ENCODE assay signal across 17 cellular contexts in the genomic region with DNA sequence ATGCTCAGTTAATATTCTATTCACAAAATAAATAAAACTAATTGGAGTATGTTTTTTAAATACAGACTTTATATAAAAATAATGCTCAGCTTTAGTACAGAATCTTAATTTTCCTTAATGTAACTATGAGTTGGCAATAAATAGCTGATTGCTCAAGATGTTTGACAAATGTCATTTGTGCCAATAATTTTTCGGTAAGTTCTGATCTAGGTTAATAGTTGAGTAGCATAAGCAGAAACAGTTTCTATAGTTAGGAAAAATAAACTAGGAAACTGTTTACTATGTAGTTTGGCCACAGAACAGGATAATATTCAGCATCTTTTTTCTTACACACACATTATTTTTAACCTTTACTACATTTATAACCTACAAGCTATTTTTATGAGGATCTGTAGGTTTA. TPM values are rescaled to one million over a fixed set of nuclear protein-coding genes. Genes with fewer than 3 reads are reported as not detected.
DNase-seq lines count a peak whose midpoint lies in the region; ATAC-seq, FAIRE-seq and TF ChIP-seq lines count a peak whose summit lies in the region.
"Had no signal": no experiment of that assay in that cellular context is flagged by ENCODE, and none has a peak within 500 bp of the region (broad histone marks: within the 10 kb centered on the region; RNA-seq: fewer than 3 reads in every experiment).

No MANE protein-coding gene starts in this region.

- H3K9me3 ChIP-seq in GM12878 (replicated peaks; ENCODE audit: control insufficient read depth, insufficient read depth, low read length) (no peaks in the 10 kb centered on the region), pancreas (no peaks in the 10 kb centered on the region)

- H3K27me3 ChIP-seq in GM12878 (replicated peaks in 1 of 2; ENCODE audit: control insufficient read depth in 2 of 2, insufficient read depth in 2 of 2, low read length in 1 of 2) (no peaks in the 10 kb centered on the region), pancreas (no peaks in the 10 kb centered on the region)

- H3K79me2 ChIP-seq in GM12878 (ENCODE audit: control insufficient read depth, insufficient read depth, low read length), result no peaks in the 10 kb centered on the region

- WGBS in GM12878 (ENCODE audit: insufficient coverage, insufficient replicate concordance, low lambda C conversion rate, missing lambda C conversion rate), result 100% methylated on average over 1 of the region's 1 CpG
- 25 to 46% methylated on average over 1 of the region's 1 CpG for WGBS in pancreas, 2 donors

- H3K4me1 Mint-ChIP-seq in activated CD4-positive, alpha-beta T cell treated with anti-CD3 and anti-CD28 coated beads, Interleukin-2, amount 10 ng/mL, durations not matched to agents 24 days and 14 days, result no peaks in the 10 kb centered on the region
- H3K4me1 Mint-ChIP-seq: CD4-positive, alpha-beta memory T cell had no signal

- no peak overlapping the region for H3K27ac ChIP-seq in GM12878 (ENCODE audit: control insufficient read depth, insufficient read depth)
- H3K27ac ChIP-seq in pancreas, result no peak overlapping the region

- peaks cover 0 to 3% of the 10 kb centered on the region in 2 experiments; a peak in 2 of 4 replicates for H3K36me3 ChIP-seq in GM12878 (ENCODE audit: control insufficient read depth in 2 of 2, insufficient read depth in 2 of 2, low read length in 1 of 2)
- H3K36me3 ChIP-seq in pancreas, result peaks cover 0 to 7% (median 0%) of the 10 kb centered on the region in 3 donors

- FAIRE-seq in GM12878 (lab: Jason Lieb, UNC) (peak; percentile 18), islet of Langerhans (lab: Jason Lieb, UNC) (peak; percentile 97), pancreas (lab: Jason Lieb, UNC) (peak; percentile 20)
- FAIRE-seq: GM12892, H1 had no signal

- no peak overlapping the region for H3K9ac ChIP-seq in GM12878 (ENCODE audit: control insufficient read depth, insufficient read depth, low read length)

- POLR2A ChIA-PET in GM12878 (lab: Charles Lee), result no interaction called here

- no peak for TF ChIP-seq EP300 in GM12878 (IDR thresholded peaks at IDR 0.05; ENCODE audit: borderline replicate concordance in 1 of 2, control insufficient read depth in 1 of 2, low read depth in 2 of 2, low read length in 2 of 2)

- H3K9me3 Mint-ChIP-seq in activated CD4-positive, alpha-beta T cell treated with anti-CD3 and anti-CD28 coated beads, Interleukin-2, amount 10 ng/mL, durations not matched to agents 24 days and 14 days, result no peaks in the 10 kb centered on the region
- H3K9me3 Mint-ChIP-seq: CD4-positive, alpha-beta memory T cell had no signal

- intact Hi-C loops in GM12878 (cut with micrococcal nuclease; ENCODE audit: unreplicated experiment) (loop anchor here (2.0 kb wide), 2 partner anchors 33 to 81 kb away; no protein-coding TSS in a partner anchor), pancreas (cut with DNase I) (no loop called here)
- intact Hi-C loops in activated CD4-positive, alpha-beta T cell treated with anti-CD3 and anti-CD28 coated beads, Interleukin-2, amount 10 ng/mL, durations not matched to agents 24 days and 14 days (cut with micrococcal nuclease), result no loop called here

- in situ Hi-C loops in GM12878 (cut with MboI), result no loop called here

- ATAC-seq in GM12878 (no peak), pancreas (no peak), HG03025 (IDR thresholded peaks at IDR 0.05; ENCODE audit: low FRiP score, unreplicated experiment) (no peak), HG03159 (IDR thresholded peaks at IDR 0.05; ENCODE audit: unreplicated experiment) (no peak)

- DNase-seq in GM12878 (ENCODE audit: low read depth, low spot score), result no peak
- no peak for DNase-seq in pancreas
- DNase-seq in activated CD4-positive, alpha-beta T cell treated with anti-CD3 and anti-CD28 coated beads, Interleukin-2, amount 10 ng/mL, durations not matched to agents 24 days and 14 days, result no peak
- DNase-seq: C1 segment of cervical spinal cord; Calu3; CD4-positive, alpha-beta memory T cell; COR-L47; DMS53; DMS79 treated with DMSO at 0.1 percent for 48 hours; GF-D8; H7; HCEC 1CT had no signal

- RAD21 ChIA-PET in GM12878 (lab: Charles Lee; ENCODE audit: unreplicated experiment), result interaction anchor here (0.9 to 2.5 kb wide), 4 partner anchors 40 to 83 kb away, joined by 3 to 7 read pairs (median 4); a partner anchor contains a TSS

- H2AFZ ChIP-seq in GM12878 (ENCODE audit: control insufficient read depth, low read depth, low read length), result no peak overlapping the region

- H3K36me3 Mint-ChIP-seq in activated CD4-positive, alpha-beta T cell treated with anti-CD3 and anti-CD28 coated beads, Interleukin-2, amount 10 ng/mL, durations not matched to agents 24 days and 14 days (ENCODE audit: low read depth), result no peaks in the 10 kb centered on the region
- H3K36me3 Mint-ChIP-seq: CD4-positive, alpha-beta memory T cell had no signal

- H3K4me2 ChIP-seq in GM12878 (ENCODE audit: control insufficient read depth, insufficient read depth), result no peak overlapping the region

- no peaks in the 10 kb centered on the region for H3K27me3 Mint-ChIP-seq in activated CD4-positive, alpha-beta T cell treated with anti-CD3 and anti-CD28 coated beads, Interleukin-2, amount 10 ng/mL, durations not matched to agents 24 days and 14 days
- H3K27me3 Mint-ChIP-seq: CD4-positive, alpha-beta memory T cell had no signal

- CTCF ChIA-PET in GM12878 (lab: Yijun Ruan, JAX), result interaction anchor here (0.7 to 3.0 kb wide), 18 partner anchors 10 to 798 kb away, joined by 3 to 10 read pairs (median 3); a partner anchor contains a TSS

- no peak overlapping the region for H3K4me3 Mint-ChIP-seq in activated CD4-positive, alpha-beta T cell treated with anti-CD3 and anti-CD28 coated beads, Interleukin-2, amount 10 ng/mL, durations not matched to agents 24 days and 14 days
- H3K4me3 Mint-ChIP-seq: CD4-positive, alpha-beta memory T cell had no signal

- no TSS peak for BruUV-seq in GM12878 (replicated peaks; lab: Mats Ljungman, UMichigan)

- no peak for TF ChIP-seq RAD21 in GM12878 (IDR thresholded peaks at IDR 0.05; ENCODE audit: insufficient read depth, low read depth, low read length)

- no peak for TF ChIP-seq POLR2A in GM12878 (IDR thresholded peaks at IDR 0.05; ENCODE audit: low read depth, low read length)

- H3K4me3 ChIP-seq in GM12878 (no peak overlapping the region), pancreas (no peak overlapping the region)

- SMC1A ChIA-PET in GM12878 (lab: Charles Lee; ENCODE audit: uncharacterized antibody, unreplicated experiment), result interaction anchor here (0.6 to 5.0 kb wide), 9 partner anchors 13 to 684 kb away, joined by 3 to 17 read pairs (median 4); no protein-coding TSS in a partner anchor

- no peaks in the 10 kb centered on the region for H3K4me1 ChIP-seq in GM12878 (ENCODE audit: control insufficient read depth, insufficient read depth, low read length)
- H3K4me1 ChIP-seq in pancreas, result no peaks in the 10 kb centered on the region

- H3K27ac Mint-ChIP-seq in activated CD4-positive, alpha-beta T cell treated with anti-CD3 and anti-CD28 coated beads, Interleukin-2, amount 10 ng/mL, durations not matched to agents 24 days and 14 days, result no peak overlapping the region
- H3K27ac Mint-ChIP-seq: CD4-positive, alpha-beta memory T cell had no signal

- no peaks in the 10 kb centered on the region for H4K20me1 ChIP-seq in GM12878 (ENCODE audit: control insufficient read depth, insufficient read depth)

- no peak for TF ChIP-seq CTCF in GM12878 (IDR thresholded peaks at IDR 0.05 in 2 of 3, conservative IDR thresholded peaks at IDR 0.05 in 1 of 3; ENCODE audit: control insufficient read depth in 2 of 3, extremely low read depth in 1 of 3, insufficient read depth in 1 of 3, low read depth in 3 of 3, low read length in 3 of 3)
- TF ChIP-seq CTCF in pancreas (IDR thresholded peaks at IDR 0.05), result no peak

RNA-seq across cellular contexts. Expression of a gene that starts 40.3 kb away (rescaled TPM):
- 29.9 and 30.1 TPM in 2 replicates for total RNA-seq in GM12878 (2013; cell fraction: nucleolus; rRNA removed)
- total RNA-seq in GM12878 (2014; rRNA removed), result 13.6 and 14.2 TPM in 2 replicates
- 15.0 and 15.4 TPM in 2 replicates for total RNA-seq in GM12878 (2014; rRNA removed; fragmentation: Illumina TruSeq; extraction: Trizol)
- 11.4 and 14.0 TPM in 2 replicates for total RNA-seq in GM12878 (2021)
- 4.2 TPM for polyA plus RNA-seq in GM12878 (2011; ENCODE audit: low read depth)
- 19.8 and 20.7 TPM in 2 replicates for polyA plus RNA-seq in GM12878 (2011; rRNA removed)
- polyA plus RNA-seq in GM12878 (2011; cell fraction: cytosol; rRNA removed), result 9.4 and 10.5 TPM in 2 replicates
- polyA plus RNA-seq in GM12878 (2011; cell fraction: nucleus; rRNA removed), result 19.0 and 23.7 TPM in 2 replicates
- polyA plus RNA-seq in GM12878 (2012), result 5.4 and 6.0 TPM in 2 replicates
- polyA plus RNA-seq in GM12878 (2014; fragmentation: Illumina TruSeq; extraction: Trizol), result 12.5 and 17.9 TPM in 2 replicates
- 1 to 10 TPM; 3.6 to 4.7 TPM for polyA plus RNA-seq in GM12878 (2014; fragmentation: Nextera tagmentation; extraction: Ambion mirVana)
- polyA plus RNA-seq in GM12878 (2014; rRNA removed), result 8.7 and 10.2 TPM in 2 replicates
- 1 to 10 TPM; 8.9 to 9.0 TPM for polyA plus RNA-seq in GM12878 (2016; fragmentation: Nextera tagmentation; extraction: Ambion mirVana)
- polyA minus RNA-seq in GM12878 (2011; rRNA and poly(A)+ RNA removed), result 18.3 and 32.6 TPM in 2 replicates
- polyA minus RNA-seq in GM12878 (2011; cell fraction: cytosol; rRNA and poly(A)+ RNA removed), result 7.1 and 7.9 TPM in 2 replicates
- polyA minus RNA-seq in GM12878 (2011; cell fraction: nucleus; rRNA and poly(A)+ RNA removed), result 16.7 and 23.9 TPM in 2 replicates
- 10 to 100 TPM; 18.3 to 36.4 (median 24.8) TPM for total RNA-seq in pancreas
- 10 to 100 TPM; 20.4 to 34.9 TPM for polyA plus RNA-seq in pancreas
- total RNA-seq in activated CD4-positive, alpha-beta T cell treated with anti-CD3 and anti-CD28 coated beads, Interleukin-2, amount 10 ng/mL, durations not matched to agents 24 days and 14 days, result 4.5 and 6.9 TPM in 2 replicates
